Comparison of ENCODE assay signal across 1 cellular context in genomic region chr3:52446631-52447511, GRCh38.
A peak's percentile ranks its signal among the peaks of the same experiment; 100 is the strongest.
TF ChIP-seq lines count a peak whose summit lies in the region.

No MANE protein-coding gene starts in this region.

TF ChIP-seq in GM12878, 131 proteins besides CTCF, POLR2A, EP300 and RAD21 (continued from another document and continues in another):
- TF ChIP-seq CUX1 (IDR thresholded peaks at IDR 0.05; ENCODE audit: insufficient replicate concordance, low read depth, low read length) (no peak), ZBTB11 (CRISPR knock-in tag; IDR thresholded peaks at IDR 0.05) (no peak), ZNF622 (IDR thresholded peaks at IDR 0.05) (no peak), BCL3 (IDR thresholded peaks at IDR 0.05; ENCODE audit: borderline replicate concordance, insufficient read depth, low read depth, low read length, poor library complexity, severe bottlenecking) (no peak), ZNF217 (IDR thresholded peaks at IDR 0.05) (no peak), ASH2L (IDR thresholded peaks at IDR 0.05; ENCODE audit: borderline replicate concordance, low read depth) (no peak), SREBF2 (IDR thresholded peaks at IDR 0.05; ENCODE audit: low read length) (no peak), E4F1 (IDR thresholded peaks at IDR 0.05; ENCODE audit: borderline replicate concordance, partially characterized antibody) (no peak), MYB (IDR thresholded peaks at IDR 0.05; ENCODE audit: borderline replicate concordance, low read depth, low read length) (no peak), ZBTB4 (CRISPR knock-in tag; IDR thresholded peaks at IDR 0.05) (no peak), NFIC (IDR thresholded peaks at IDR 0.05; ENCODE audit: low read depth, low read length) (no peak), ZZZ3 (IDR thresholded peaks at IDR 0.05; ENCODE audit: control insufficient read depth, insufficient read length, low read depth) (no peak), BCLAF1 (IDR thresholded peaks at IDR 0.05) (no peak), ZBTB40 (IDR thresholded peaks at IDR 0.05; ENCODE audit: borderline replicate concordance) (no peak), MXI1 (IDR thresholded peaks at IDR 0.05; ENCODE audit: low read depth, low read length) (no peak), SMARCA5 (IDR thresholded peaks at IDR 0.05) (peak; percentile 85), CHD1 (IDR thresholded peaks at IDR 0.05; ENCODE audit: low read depth, low read length) (no peak), MAX (IDR thresholded peaks at IDR 0.05; ENCODE audit: low read depth, low read length) (no peak), MTA2 (IDR thresholded peaks at IDR 0.05; ENCODE audit: low read depth) (no peak), NFXL1 (IDR thresholded peaks at IDR 0.05; ENCODE audit: borderline replicate concordance) (no peak), RBBP5 (conservative IDR thresholded peaks at IDR 0.05) (no peak), EED (IDR thresholded peaks at IDR 0.05; ENCODE audit: low read depth) (no peak), RFX5 (IDR thresholded peaks at IDR 0.05; ENCODE audit: low read depth, low read length) (no peak), BMI1 (IDR thresholded peaks at IDR 0.05; ENCODE audit: borderline replicate concordance) (no peak), RCOR1 (conservative IDR thresholded peaks at IDR 0.05; ENCODE audit: low read depth, low read length) (no peak), MLLT1 (IDR thresholded peaks at IDR 0.05) (no peak)
